In the genomic region with DNA sequence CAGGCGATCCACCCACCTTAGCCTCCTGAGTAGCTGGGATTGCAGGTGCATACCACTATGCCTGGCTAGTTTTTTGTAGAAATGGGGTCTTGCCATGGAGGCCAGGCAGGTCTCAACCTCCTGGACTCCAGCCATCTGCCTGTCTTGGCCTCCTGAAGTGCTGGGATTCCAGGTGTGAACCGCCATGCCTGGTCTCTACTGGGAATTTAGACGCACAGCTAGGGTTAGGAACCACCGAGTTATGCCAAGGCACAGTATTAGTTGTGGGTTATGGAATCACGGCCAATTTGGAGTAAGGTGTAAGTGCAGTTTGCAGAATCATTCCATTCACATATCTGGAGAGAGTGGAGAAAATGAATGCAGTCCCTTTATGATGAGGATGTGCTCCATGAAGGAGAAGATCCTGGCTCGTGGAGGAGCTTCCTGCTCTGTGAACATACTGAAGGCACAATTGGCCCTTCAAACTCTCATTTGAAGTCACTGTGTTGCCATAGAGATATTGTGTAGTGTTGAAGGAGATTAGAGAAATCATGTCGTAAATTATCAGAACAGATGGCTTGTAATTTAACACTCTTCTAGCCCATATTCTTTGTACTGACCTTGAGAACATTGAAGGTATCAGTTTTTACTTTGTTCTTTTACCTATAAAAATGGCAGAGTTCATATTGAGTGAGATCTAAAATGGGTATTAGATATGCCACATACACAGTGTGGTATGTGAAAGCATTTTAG, we compare ENCODE assay signal across 14 cellular contexts. TPM values are rescaled to one million over a fixed set of nuclear protein-coding genes. Genes with fewer than 3 reads are reported as not detected.
A peak's percentile ranks its signal among the peaks of the same experiment; 100 is the strongest.
DNase-seq lines count a peak whose midpoint lies in the region; ATAC-seq and TF ChIP-seq lines count a peak whose summit lies in the region.
"Had no signal": no experiment of that assay in that cellular context is flagged by ENCODE, and none has a peak within 500 bp of the region (broad histone marks: within the 10 kb centered on the region; RNA-seq: fewer than 3 reads in every experiment).

No MANE protein-coding gene starts in this region.

- dilution Hi-C loops in IMR-90 (cut with HindIII; ENCODE audit: low sequenced_read_pairs, unreplicated experiment), result no loop called here

- intact Hi-C loops in IMR-90 (cut with micrococcal nuclease), result no loop called here

- POLR2A ChIA-PET in AG04450 (lab: Yijun Ruan, JAX), result no interaction called here
- POLR2A ChIA-PET in IMR-90 (lab: Charles Lee; ENCODE audit: unreplicated experiment), result no interaction called here

- H2BK20ac ChIP-seq in IMR-90 (ENCODE audit: low read depth, low read length), result peak overlapping the region; percentile 13; the same call in 1 of the 2 replicates

- H4K8ac ChIP-seq in IMR-90 (ENCODE audit: low read depth in 2 of 2, low read length in 2 of 2), result peak overlapping the region; percentile 51 to 52; a peak in 3 of 4 replicates

- H3K4me1 ChIP-seq in IMR-90 (ENCODE audit: control insufficient read depth, insufficient read depth, low read length) (peaks cover 36% of the 10 kb centered on the region), right atrium auricular region (peaks cover 0 to 38% of the 10 kb centered on the region in 2 donors)

- peaks cover 76% of the 10 kb centered on the region for H3K36me3 Mint-ChIP-seq in brain

- H3K14ac ChIP-seq in IMR-90 (replicated peaks; ENCODE audit: low read depth, low read length), result peak overlapping the region; percentile 23; the same call in 1 of the 2 replicates

- H2BK5ac ChIP-seq in IMR-90 (ENCODE audit: low read depth, low read length, poor library complexity, severe bottlenecking), result peak overlapping the region; percentile 92

- no peak overlapping the region for H3K56ac ChIP-seq in IMR-90 (ENCODE audit: extremely low read depth, insufficient read depth, low read length)

- no peak for TF ChIP-seq POLR2A in IMR-90 (IDR thresholded peaks at IDR 0.05; ENCODE audit: low read depth, low read length)

- in situ Hi-C loops in IMR-90 (cut with MboI; ENCODE audit: low sequenced_read_pairs), result no loop called here

- H3K9me1 ChIP-seq in IMR-90 (ENCODE audit: insufficient read depth, low read length), result peaks cover 32% of the 10 kb centered on the region

- no peak overlapping the region for H2AFZ ChIP-seq in IMR-90 (replicated peaks; ENCODE audit: low read length, poor library complexity)

- H4K5ac ChIP-seq in IMR-90 (ENCODE audit: low read depth, low read length), result peak overlapping the region; percentile 62

- H3K9ac ChIP-seq in IMR-90 (ENCODE audit: low read depth, low read length), result no peak overlapping the region

- BruUV-seq in IMR-90 (replicated peaks; lab: Mats Ljungman, UMichigan), result no TSS peak

- no peak for ATAC-seq in IMR-90 (ENCODE audit: low read depth)
- ATAC-seq: stimulated activated naive CD8-positive, alpha-beta T cell treated with anti-CD3 and anti-CD28 coated beads, Interleukin-15, amount 100 ng/mL, for 72 hours had no signal

- no peaks in the 10 kb centered on the region for H3K27me3 ChIP-seq in AG04450 (ENCODE audit: control insufficient read depth, insufficient read depth, low read length)
- no peaks in the 10 kb centered on the region for H3K27me3 ChIP-seq in IMR-90 (ENCODE audit: control insufficient read depth, insufficient read depth, low read length)
- no peaks in the 10 kb centered on the region for H3K27me3 ChIP-seq in right atrium auricular region

- peaks cover 23 to 38% (median 25%) of the 10 kb centered on the region in 5 experiments for H3K9me3 Mint-ChIP-seq in brain

- H3K4me3 Mint-ChIP-seq in brain, result no peak overlapping the region
- H3K4me3 Mint-ChIP-seq: stimulated activated naive CD8-positive, alpha-beta T cell treated with anti-CD3 and anti-CD28 coated beads, Interleukin-15, amount 100 ng/mL, for 72 hours had no signal

- WGBS in IMR-90 (ENCODE audit: extremely low coverage in 2 of 2, insufficient read length in 1 of 2), 2 experiments, result no CpG with 5 or more reads among the region's 7 CpGs

- peak overlapping the region; percentile 65 for H3K23ac ChIP-seq in IMR-90 (ENCODE audit: low read depth, low read length)

- peak overlapping the region; percentile 44 for H3K4ac ChIP-seq in IMR-90 (ENCODE audit: low read depth, low read length)

- peak overlapping the region; percentile 12 for H2AK9ac ChIP-seq in IMR-90 (replicated peaks; ENCODE audit: low read depth, low read length, poor library complexity)

- peaks cover 64% of the 10 kb centered on the region for H3K4me1 Mint-ChIP-seq in brain
- H3K4me1 Mint-ChIP-seq: stimulated activated naive CD8-positive, alpha-beta T cell treated with anti-CD3 and anti-CD28 coated beads, Interleukin-15, amount 100 ng/mL, for 72 hours had no signal

- H2AK5ac ChIP-seq in IMR-90 (ENCODE audit: low read depth, low read length), result peak overlapping the region; percentile 15

- CTCF ChIA-PET in AG04450 (lab: Charles Lee), result no interaction called here
- CTCF ChIA-PET in IMR-90 (lab: Yijun Ruan, JAX), result no interaction called here

- H3K36me3 ChIP-seq in IMR-90 (ENCODE audit: control insufficient read depth, insufficient read depth, low read length), result peaks cover 31% of the 10 kb centered on the region
- H3K36me3 ChIP-seq in right atrium auricular region, result no peaks in the 10 kb centered on the region

- peak overlapping the region; percentile 66 for H3K18ac ChIP-seq in IMR-90 (ENCODE audit: low read depth, low read length)

- DNase-seq in AG04450 (ENCODE audit: low read depth, low spot score) (no peak), IMR-90 (no peak), NCI-H524 (lab: John Stamatoyannopoulos, UW) (peak; percentile 95 to 99), NCI-H226 (no peak), right atrium auricular region (ENCODE audit: low spot score) (no peak), GM03348 (ENCODE audit: low spot score) (no peak)
- DNase-seq in stimulated activated CD4-positive, alpha-beta T cell treated with anti-CD3 and anti-CD28 coated beads, Interleukin-4, amount 100 ng/mL, for 1 hour, result no peak
- DNase-seq: effector CD8-positive, alpha-beta T cell; foreskin melanocyte; OCI-M1; stimulated activated CD4-positive, alpha-beta T cell treated with anti-CD3 and anti-CD28 coated beads, Interleukin-4, amount 100 ng/mL, for 4 hours; stimulated activated naive CD8-positive, alpha-beta T cell treated with anti-CD3 and anti-CD28 coated beads, Interleukin-15, amount 100 ng/mL, for 72 hours had no signal

- H2BK15ac ChIP-seq in IMR-90 (ENCODE audit: low read depth, low read length), result 0 out of 3 replicates have a peak overlapping the region, but pooled peaks have one; percentile 28

- peak overlapping the region in 4 of 5 experiments; percentile 26 to 81 (median 62) for H3K27ac Mint-ChIP-seq in brain
- H3K27ac Mint-ChIP-seq: stimulated activated naive CD8-positive, alpha-beta T cell treated with anti-CD3 and anti-CD28 coated beads, Interleukin-15, amount 100 ng/mL, for 72 hours had no signal

- H3K4me2 ChIP-seq in IMR-90 (ENCODE audit: low read depth, low read length), result no peak overlapping the region

- H2BK120ac ChIP-seq in IMR-90 (ENCODE audit: low read depth, low read length), result peak overlapping the region; percentile 49; the same call in 1 of the 2 replicates

- H4K91ac ChIP-seq in IMR-90 (ENCODE audit: insufficient read depth, low read depth, low read length), result peak overlapping the region; percentile 37; the same call in 1 of the 2 replicates

- TF ChIP-seq CTCF in AG04450 (IDR thresholded peaks at IDR 0.05; ENCODE audit: low read depth, low read length) (no peak), IMR-90 (conservative IDR thresholded peaks at IDR 0.05; ENCODE audit: low read depth, low read length) (no peak), brain (conservative IDR thresholded peaks at IDR 0.05) (no peak), right atrium auricular region (IDR thresholded peaks at IDR 0.05) (no peak)

- no peak overlapping the region for H3K4me3 ChIP-seq in AG04450 (ENCODE audit: low read depth, low read length)
- H3K4me3 ChIP-seq in IMR-90 (ENCODE audit: insufficient read depth, low read depth, low read length), result no peak overlapping the region
- no peak overlapping the region for H3K4me3 ChIP-seq in right atrium auricular region

- no peak for TF ChIP-seq RAD21 in IMR-90 (IDR thresholded peaks at IDR 0.05; ENCODE audit: low read length)

- H3K27me3 Mint-ChIP-seq in brain, result no peaks in the 10 kb centered on the region

- H4K20me1 ChIP-seq in IMR-90 (ENCODE audit: insufficient read depth, low read length), result peaks cover 96% of the 10 kb centered on the region

- peaks cover 0 to 27% of the 10 kb centered on the region in 2 experiments; a peak in 2 of 4 replicates for H3K79me1 ChIP-seq in IMR-90 (ENCODE audit: low read depth in 1 of 2, low read length in 2 of 2)

- peak overlapping the region; percentile 52 for H3K27ac ChIP-seq in AG04450 (ENCODE audit: low read depth, low read length)
- peak overlapping the region; percentile 58 for H3K27ac ChIP-seq in IMR-90 (ENCODE audit: insufficient read depth, low read length)
- no peak overlapping the region for H3K27ac ChIP-seq in right atrium auricular region
- H3K27ac ChIP-seq: HL-60 had no signal

- peaks cover 4% of the 10 kb centered on the region; the same call in 1 of the 2 replicates for H3K9me3 ChIP-seq in AG04450 (ENCODE audit: control insufficient read depth, insufficient read depth, low read length)
- peaks cover 2% of the 10 kb centered on the region; the same call in 1 of the 2 replicates for H3K9me3 ChIP-seq in IMR-90 (ENCODE audit: control insufficient read depth, insufficient read depth, low read length)
- H3K9me3 ChIP-seq in right atrium auricular region, result no peaks in the 10 kb centered on the region

TF ChIP-seq in IMR-90, 13 proteins besides CTCF, POLR2A, EP300 and RAD21 (continues in another document):
- no peak for TF ChIP-seq SMC3 (IDR thresholded peaks at IDR 0.05; ENCODE audit: low read depth, low read length)
- no peak for TF ChIP-seq RCOR1 (IDR thresholded peaks at IDR 0.05; ENCODE audit: insufficient replicate concordance, low read length)
- TF ChIP-seq, protein P1, sequence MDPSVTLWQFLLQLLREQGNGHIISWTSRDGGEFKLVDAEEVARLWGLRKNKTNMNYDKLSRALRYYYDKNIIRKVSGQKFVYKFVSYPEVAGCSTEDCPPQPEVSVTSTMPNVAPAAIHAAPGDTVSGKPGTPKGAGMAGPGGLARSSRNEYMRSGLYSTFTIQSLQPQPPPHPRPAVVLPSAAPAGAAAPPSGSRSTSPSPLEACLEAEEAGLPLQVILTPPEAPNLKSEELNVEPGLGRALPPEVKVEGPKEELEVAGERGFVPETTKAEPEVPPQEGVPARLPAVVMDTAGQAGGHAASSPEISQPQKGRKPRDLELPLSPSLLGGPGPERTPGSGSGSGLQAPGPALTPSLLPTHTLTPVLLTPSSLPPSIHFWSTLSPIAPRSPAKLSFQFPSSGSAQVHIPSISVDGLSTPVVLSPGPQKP (IDR thresholded peaks at IDR 0.05; ENCODE audit: borderline replicate concordance, low read depth, low read length), result no peak

RNA-seq across cellular contexts. Expression of a gene that starts 18.8 kb away (rescaled TPM):
- 268 TPM in 2 replicates for polyA plus RNA-seq in AG04450 (2011; rRNA removed)
- polyA minus RNA-seq in AG04450 (2011; rRNA and poly(A)+ RNA removed), result 933 and 1,222 TPM in 2 replicates
- total RNA-seq in IMR-90 (2012; rRNA removed), result 487 and 522 TPM in 2 replicates
- 206 and 225 TPM in 2 replicates for polyA plus RNA-seq in IMR-90 (2012; rRNA removed)
- polyA plus RNA-seq in IMR-90 (2012; cell fraction: cytosol; rRNA removed), result 126 and 196 TPM in 2 replicates
- polyA plus RNA-seq in IMR-90 (2012; cell fraction: nucleus; rRNA removed; ENCODE audit: low replicate concordance), result 1,045 and 1,428 TPM in 2 replicates
- 47.4 TPM for polyA plus RNA-seq in brain (ENCODE audit: insufficient read depth, low read depth, low replicate concordance)
- total RNA-seq in right atrium auricular region, result 10 to 100 TPM; 51.6 to 67.0 TPM

Comparison
In these comparisons a context has a peak if more than half of its experiments do, and no peak if none do; other contexts are left out.
1. DNase-seq: peak in NCI-H524 (2 of 2); none in AG04450 (single experiment), IMR-90 (single experiment), NCI-H226 (single experiment), stimulated activated CD4-positive, alpha-beta T cell treated with anti-CD3 and anti-CD28 coated beads, Interleukin-4, amount 100 ng/mL, for 1 hour (single experiment), right atrium auricular region (single experiment) and GM03348 (single experiment).
2. H3K27ac ChIP-seq: peak in AG04450 (single experiment) and IMR-90 (single experiment); none in right atrium auricular region (0 of 2).